Comparison of ENCODE assay signal across 24 cellular contexts in genomic region chr6:15374119-15374518, GRCh38.
"Had no signal": no experiment of that assay in that cellular context is flagged by ENCODE, and none has a peak within 500 bp of the region (broad histone marks: within the 10 kb centered on the region; RNA-seq: fewer than 3 reads in every experiment).

No MANE protein-coding gene starts in this region.

- H3K4me2 ChIP-seq: SK-N-SH had no signal

- H3K36me3 ChIP-seq: brain microvascular endothelial cell, cardiac muscle cell, SJCRH30 had no signal

- H3K4me1 ChIP-seq: SJCRH30 had no signal

- H3K9ac ChIP-seq: SK-N-SH had no signal

- H3K4me3 ChIP-seq: cardiac muscle cell, Peyer's patch, SJCRH30 had no signal

- H3K27me3 ChIP-seq: brain microvascular endothelial cell, cardiac muscle cell, Peyer's patch, SJCRH30 had no signal

- DNase-seq: activated CD4-positive, alpha-beta memory T cell treated with anti-CD3 and anti-CD28 coated beads, Interleukin-2, amount 10 ng/mL, durations not matched to agents 7 days and 5 days; activated CD4-positive, alpha-beta T cell treated with anti-CD3 and anti-CD28 coated beads, Interleukin-2, amount 50 U/mL, for 1 hour; activated CD4-positive, CD25-positive, alpha-beta regulatory T cell; activated CD8-positive, alpha-beta memory T cell treated with anti-CD3 and anti-CD28 coated beads, Interleukin-2, amount 50 U/mL, for 48 hours; activated naive CD4-positive, alpha-beta T cell; activated naive CD8-positive, alpha-beta T cell treated with anti-CD3 and anti-CD28 coated beads, Interleukin-2, amount 50 U/mL, for 24 hours; activated T-cell treated with anti-CD3 and anti-CD28 coated beads, Interleukin-2, amount 50 U/mL, for 1 hour; amniotic stem cell; brain microvascular endothelial cell; KG1; NCI-H1048; NCI-H146; NCI-H187 treated with DMSO at 0.1 percent for 48 hours; NCI-H2081 treated with DMSO at 0.1 percent for 48 hours; NCI-H446; NCI-H524; Peyer's patch; Right ventricle myocardium superior; SJCRH30; SK-N-SH; T-helper 1 cell had no signal

- ATAC-seq: activated naive CD8-positive, alpha-beta T cell treated with anti-CD3 and anti-CD28 coated beads, Interleukin-2, amount 50 U/mL, for 24 hours had no signal

- H3K27ac ChIP-seq: brain microvascular endothelial cell, cardiac muscle cell, Peyer's patch, RWPE1, SJCRH30, VCaP had no signal

- H3K9me3 ChIP-seq: Peyer's patch, SJCRH30, SK-N-SH had no signal
